19 cellular contexts compared by ENCODE assay signal in genomic region chr1:210571356-210572334, GRCh38.
"Had no signal": no experiment of that assay in that cellular context is flagged by ENCODE, and none has a peak within 500 bp of the region (broad histone marks: within the 10 kb centered on the region; RNA-seq: fewer than 3 reads in every experiment).

No MANE protein-coding gene starts in this region.

- DNase-seq: cortex of kidney; dorsolateral prefrontal cortex; effector CD8-positive, alpha-beta T cell; heart left ventricle; hippocampal formation; left colon; left ventricle myocardium superior; mesenchymal stem cell; midbrain; sigmoid colon; stimulated activated CD4-positive, alpha-beta T cell treated with anti-CD3 and anti-CD28 coated beads, Interleukin-2, amount 100 ng/mL, for 24 hours; stimulated activated CD4-positive, alpha-beta T cell treated with anti-CD3 and anti-CD28 coated beads, Interleukin-4, amount 100 ng/mL, for 4 hours; stimulated activated naive B cell treated with anti-CD40 and anti-IgM and Interleukin-4, amounts not matched to agents 10 μg/mL and 1 μg/mL and 100 μg/mL, for 72 hours; stimulated activated naive CD8-positive, alpha-beta T cell treated with anti-CD3 and anti-CD28 coated beads, Interleukin-15, amount 100 ng/mL, for 72 hours; testis; transverse colon had no signal

- H3K36me3 ChIP-seq: heart left ventricle, right atrium auricular region, sigmoid colon, transverse colon had no signal

- H3K4me1 ChIP-seq: heart left ventricle, right atrium auricular region, sigmoid colon, testis, transverse colon had no signal

- H3K27ac ChIP-seq: dorsolateral prefrontal cortex, heart left ventricle, right atrium auricular region, sigmoid colon, skin epidermis, testis, transverse colon had no signal

- H3K27me3 ChIP-seq: dorsolateral prefrontal cortex, heart left ventricle, right atrium auricular region, sigmoid colon, testis, transverse colon had no signal

- H3K9me3 ChIP-seq: sigmoid colon, testis, transverse colon had no signal

- H3K4me3 ChIP-seq: dorsolateral prefrontal cortex, heart left ventricle, lung, right atrium auricular region, sigmoid colon, skin epidermis, testis, transverse colon had no signal
